In genomic region chr12:2286461-2287131, GRCh38 we compare ENCODE assay signal across 15 cellular contexts.
A peak's percentile ranks its signal among the peaks of the same experiment; 100 is the strongest.
DNase-seq lines count a peak whose midpoint lies in the region; ATAC-seq and TF ChIP-seq lines count a peak whose summit lies in the region.
"Had no signal": no experiment of that assay in that cellular context is flagged by ENCODE, and none has a peak within 500 bp of the region (broad histone marks: within the 10 kb centered on the region; RNA-seq: fewer than 3 reads in every experiment).

No MANE protein-coding gene starts in this region.

- DNase-seq in AG10803 (ENCODE audit: low read depth) (peak; percentile 95), amniotic stem cell (lab: John Stamatoyannopoulos, UW) (peak; percentile 63), left ventricle myocardium superior (no peak)
- no peak for DNase-seq in activated CD8-positive, alpha-beta memory T cell treated with anti-CD3 and anti-CD28 coated beads, Interleukin-2, amount 50 U/mL, for 48 hours
- DNase-seq in activated T-helper 1 cell treated with anti-CD3 and anti-CD28 coated beads, Interleukin-12 subunit alpha, Interleukin-12 subunit beta, Interleukin-2, Interleukin-4 antibody, amounts not matched to agents 30 ng/mL and 10 ng/mL and 1 ng/mL, durations not matched to agents 14 hours and 24 hours and 36 hours (ENCODE audit: low spot score), result no peak
- no peak for DNase-seq in CD8-positive, alpha-beta memory T cell
- DNase-seq: activated CD8-positive, alpha-beta T cell treated with anti-CD3 and anti-CD28 coated beads, Interleukin-2, amount 10 ng/mL, durations not matched to agents 7 days and 5 days; DND-41; head of caudate nucleus; mesendoderm; NCI-H1930 had no signal

- H3K27me3 ChIP-seq in rectal smooth muscle tissue (ENCODE audit: control insufficient read depth, insufficient read depth, low read length), result no peaks in the 10 kb centered on the region
- peaks cover 4% of the 10 kb centered on the region for H3K27me3 ChIP-seq in CD8-positive, alpha-beta memory T cell (ENCODE audit: insufficient read depth, low read length, poor library complexity, severe bottlenecking)

- intact Hi-C loops in left ventricle myocardium superior (cut with micrococcal nuclease), result loop anchor here (10.0 kb wide), 1 partner anchor 232 kb away; the partner anchor contains the start of gene CACNA1C
- intact Hi-C loops in activated T-helper 1 cell treated with anti-CD3 and anti-CD28 coated beads, Interleukin-12 subunit alpha, Interleukin-12 subunit beta, Interleukin-2, Interleukin-4 antibody, amounts not matched to agents 30 ng/mL and 10 ng/mL and 1 ng/mL, durations not matched to agents 14 hours and 24 hours and 36 hours (cut with micrococcal nuclease), result no loop called here

- H3K27me3 Mint-ChIP-seq in activated T-helper 1 cell treated with anti-CD3 and anti-CD28 coated beads, Interleukin-12 subunit alpha, Interleukin-12 subunit beta, Interleukin-2, Interleukin-4 antibody, amounts not matched to agents 30 ng/mL and 10 ng/mL and 1 ng/mL, durations not matched to agents 14 hours and 24 hours and 36 hours (ENCODE audit: insufficient read depth), result peaks cover 5% of the 10 kb centered on the region
- peaks cover 16 to 73% of the 10 kb centered on the region in 2 donors for H3K27me3 Mint-ChIP-seq in CD8-positive, alpha-beta memory T cell

- peak; percentile 30 for TF ChIP-seq CTCF in AG10803 (conservative IDR thresholded peaks at IDR 0.05; ENCODE audit: low read length)

- H3K36me3 ChIP-seq in rectal smooth muscle tissue (ENCODE audit: control insufficient read depth, insufficient read depth, low read length), result no peaks in the 10 kb centered on the region
- no peaks in the 10 kb centered on the region for H3K36me3 ChIP-seq in CD8-positive, alpha-beta memory T cell (ENCODE audit: insufficient read depth, low read length)

- H3K36me3 Mint-ChIP-seq in activated T-helper 1 cell treated with anti-CD3 and anti-CD28 coated beads, Interleukin-12 subunit alpha, Interleukin-12 subunit beta, Interleukin-2, Interleukin-4 antibody, amounts not matched to agents 30 ng/mL and 10 ng/mL and 1 ng/mL, durations not matched to agents 14 hours and 24 hours and 36 hours (ENCODE audit: low read depth), result no peaks in the 10 kb centered on the region
- no peaks in the 10 kb centered on the region for H3K36me3 Mint-ChIP-seq in CD8-positive, alpha-beta memory T cell
- H3K36me3 Mint-ChIP-seq: activated naive CD4-positive, alpha-beta T cell treated with anti-CD3 and anti-CD28 coated beads, Interleukin-2, amount 50 U/mL, for 24 hours had no signal

- no peaks in the 10 kb centered on the region for H3K4me1 Mint-ChIP-seq in activated T-helper 1 cell treated with anti-CD3 and anti-CD28 coated beads, Interleukin-12 subunit alpha, Interleukin-12 subunit beta, Interleukin-2, Interleukin-4 antibody, amounts not matched to agents 30 ng/mL and 10 ng/mL and 1 ng/mL, durations not matched to agents 14 hours and 24 hours and 36 hours (ENCODE audit: low read depth)
- no peaks in the 10 kb centered on the region for H3K4me1 Mint-ChIP-seq in CD8-positive, alpha-beta memory T cell
- H3K4me1 Mint-ChIP-seq: activated naive CD4-positive, alpha-beta T cell treated with anti-CD3 and anti-CD28 coated beads, Interleukin-2, amount 50 U/mL, for 24 hours had no signal

- H3K4me3 Mint-ChIP-seq in activated T-helper 1 cell treated with anti-CD3 and anti-CD28 coated beads, Interleukin-12 subunit alpha, Interleukin-12 subunit beta, Interleukin-2, Interleukin-4 antibody, amounts not matched to agents 30 ng/mL and 10 ng/mL and 1 ng/mL, durations not matched to agents 14 hours and 24 hours and 36 hours, result no peak overlapping the region
- no peak overlapping the region for H3K4me3 Mint-ChIP-seq in CD8-positive, alpha-beta memory T cell
- H3K4me3 Mint-ChIP-seq: activated CD8-positive, alpha-beta T cell treated with anti-CD3 and anti-CD28 coated beads, Interleukin-2, amount 10 ng/mL, durations not matched to agents 7 days and 5 days; activated naive CD4-positive, alpha-beta T cell treated with anti-CD3 and anti-CD28 coated beads, Interleukin-2, amount 50 U/mL, for 24 hours had no signal

- peaks cover 61% of the 10 kb centered on the region for H3K4me1 ChIP-seq in rectal smooth muscle tissue (ENCODE audit: control insufficient read depth, insufficient read depth, low read length)
- no peaks in the 10 kb centered on the region for H3K4me1 ChIP-seq in CD8-positive, alpha-beta memory T cell (ENCODE audit: insufficient read depth, low read length)

- no peak overlapping the region for H3K27ac Mint-ChIP-seq in activated T-helper 1 cell treated with anti-CD3 and anti-CD28 coated beads, Interleukin-12 subunit alpha, Interleukin-12 subunit beta, Interleukin-2, Interleukin-4 antibody, amounts not matched to agents 30 ng/mL and 10 ng/mL and 1 ng/mL, durations not matched to agents 14 hours and 24 hours and 36 hours
- no peak overlapping the region for H3K27ac Mint-ChIP-seq in CD8-positive, alpha-beta memory T cell
- H3K27ac Mint-ChIP-seq: activated CD8-positive, alpha-beta T cell treated with anti-CD3 and anti-CD28 coated beads, Interleukin-2, amount 10 ng/mL, durations not matched to agents 7 days and 5 days; activated naive CD4-positive, alpha-beta T cell treated with anti-CD3 and anti-CD28 coated beads, Interleukin-2, amount 50 U/mL, for 24 hours had no signal

- peak; percentile 5 for ATAC-seq in left ventricle myocardium superior
- ATAC-seq in GM21717 (IDR thresholded peaks at IDR 0.05; ENCODE audit: unreplicated experiment), result no peak
- ATAC-seq: activated CD8-positive, alpha-beta T cell treated with anti-CD3 and anti-CD28 coated beads, Interleukin-2, amount 10 ng/mL, durations not matched to agents 7 days and 5 days had no signal

- CTCF ChIA-PET in CD8-positive, alpha-beta memory T cell (lab: Charles Lee), result no interaction called here

- H3K9ac ChIP-seq in rectal smooth muscle tissue (ENCODE audit: low read length), result no peak overlapping the region
- H3K9ac ChIP-seq: KMS-11 had no signal

- H3K4me3 ChIP-seq in AG10803 (ENCODE audit: low read length), result no peak overlapping the region
- no peak overlapping the region for H3K4me3 ChIP-seq in rectal smooth muscle tissue (ENCODE audit: low read length)
- H3K4me3 ChIP-seq in CD8-positive, alpha-beta memory T cell (ENCODE audit: low read length), result no peak overlapping the region

- POLR2A ChIA-PET in CD8-positive, alpha-beta memory T cell (lab: Charles Lee), result no interaction called here

- H3K27ac ChIP-seq in rectal smooth muscle tissue (ENCODE audit: low read depth, low read length), result peak overlapping the region; percentile 79
- no peak overlapping the region for H3K27ac ChIP-seq in CD8-positive, alpha-beta memory T cell (ENCODE audit: low read depth, low read length)
- H3K27ac ChIP-seq: KMS-11 had no signal

- H3K9me3 Mint-ChIP-seq in activated T-helper 1 cell treated with anti-CD3 and anti-CD28 coated beads, Interleukin-12 subunit alpha, Interleukin-12 subunit beta, Interleukin-2, Interleukin-4 antibody, amounts not matched to agents 30 ng/mL and 10 ng/mL and 1 ng/mL, durations not matched to agents 14 hours and 24 hours and 36 hours, result peaks cover under 1% of the 10 kb centered on the region
- peaks cover 0 to 3% (median 0%) of the 10 kb centered on the region in 5 donors for H3K9me3 Mint-ChIP-seq in CD8-positive, alpha-beta memory T cell
- H3K9me3 Mint-ChIP-seq: activated naive CD4-positive, alpha-beta T cell treated with anti-CD3 and anti-CD28 coated beads, Interleukin-2, amount 50 U/mL, for 24 hours had no signal

- no peaks in the 10 kb centered on the region for H3K9me3 ChIP-seq in CD8-positive, alpha-beta memory T cell (ENCODE audit: low read length)

Comparison
In these comparisons a context has a peak if more than half of its experiments do, and no peak if none do; other contexts are left out.
1. DNase-seq: peak in AG10803 (single experiment) and amniotic stem cell (single experiment); none in left ventricle myocardium superior (single experiment), activated CD8-positive, alpha-beta memory T cell treated with anti-CD3 and anti-CD28 coated beads, Interleukin-2, amount 50 U/mL, for 48 hours (single experiment), activated T-helper 1 cell treated with anti-CD3 and anti-CD28 coated beads, Interleukin-12 subunit alpha, Interleukin-12 subunit beta, Interleukin-2, Interleukin-4 antibody, amounts not matched to agents 30 ng/mL and 10 ng/mL and 1 ng/mL, durations not matched to agents 14 hours and 24 hours and 36 hours (single experiment) and CD8-positive, alpha-beta memory T cell (0 of 5).